Comparison of ENCODE assay signal across 16 cellular contexts in genomic region chr3:197335428-197336132, GRCh38. TPM values are rescaled to one million over a fixed set of nuclear protein-coding genes. Genes with fewer than 3 reads are reported as not detected.
A peak's percentile ranks its signal among the peaks of the same experiment; 100 is the strongest.
DNase-seq lines count a peak whose midpoint lies in the region; ATAC-seq, FAIRE-seq and TF ChIP-seq lines count a peak whose summit lies in the region.
"Had no signal": no experiment of that assay in that cellular context is flagged by ENCODE, and none has a peak within 500 bp of the region (broad histone marks: within the 10 kb centered on the region; RNA-seq: fewer than 3 reads in every experiment).

No MANE protein-coding gene starts in this region.

- H3K4me1 Mint-ChIP-seq in progenitor cell of endocrine pancreas (ENCODE audit: low read depth) = peaks cover 21% of the 10 kb centered on the region
- H3K4me1 Mint-ChIP-seq: activated T-helper 17 cell treated with anti-CD3 and anti-CD28 coated beads, Interleukin-2, amount 50 U/mL, for 72 hours had no signal

- no peaks in the 10 kb centered on the region for H3K9me3 Mint-ChIP-seq in progenitor cell of endocrine pancreas (ENCODE audit: low read depth)
- H3K9me3 Mint-ChIP-seq: activated T-helper 17 cell treated with anti-CD3 and anti-CD28 coated beads, Interleukin-2, amount 50 U/mL, for 72 hours; T-helper 1 cell treated with Interleukin-12 subunit alpha and Interleukin-12 subunit beta and Interleukin-4 antibody, amounts not matched to agents 30 μg/mL and 1 μg/mL, for 36 hours had no signal

- TF ChIP-seq CTCF in progenitor cell of endocrine pancreas (IDR thresholded peaks at IDR 0.05; ENCODE audit: unreplicated experiment) = no peak

- peak; percentile 75 for DNase-seq in M059J (ENCODE audit: low read depth)
- peak; percentile 5 for DNase-seq in SKM-1 (lab: John Stamatoyannopoulos, UW; ENCODE audit: unreplicated experiment)
- DNase-seq in left ventricle myocardium superior = peak; percentile 52
- no peak for DNase-seq in progenitor cell of endocrine pancreas (ENCODE audit: low spot score, unreplicated experiment)
- DNase-seq in GM19239 (ENCODE audit: insufficient read length, low spot score) = no peak
- DNase-seq: AML-193, amniotic stem cell, Caco-2, kidney glomerular epithelial cell, pancreas had no signal

- H3K27me3 Mint-ChIP-seq in progenitor cell of endocrine pancreas = peaks cover 5% of the 10 kb centered on the region

- FAIRE-seq in GM19239 (lab: Jason Lieb, UNC) = no peak
- FAIRE-seq: pancreas had no signal

- no peak overlapping the region for H3K4me3 Mint-ChIP-seq in progenitor cell of endocrine pancreas (ENCODE audit: low read depth)
- H3K4me3 Mint-ChIP-seq: activated T-helper 17 cell treated with anti-CD3 and anti-CD28 coated beads, Interleukin-2, amount 50 U/mL, for 72 hours; T-helper 1 cell treated with Interleukin-12 subunit alpha and Interleukin-12 subunit beta and Interleukin-4 antibody, amounts not matched to agents 30 μg/mL and 1 μg/mL, for 36 hours had no signal

- intact Hi-C loops in left ventricle myocardium superior (cut with micrococcal nuclease) = no loop called here

- ATAC-seq in left ventricle myocardium superior (peak; percentile 68), GM21423 (IDR thresholded peaks at IDR 0.05; ENCODE audit: unreplicated experiment) (no peak), GM18858 (IDR thresholded peaks at IDR 0.05; ENCODE audit: unreplicated experiment) (no peak), GM18870 (IDR thresholded peaks at IDR 0.05; ENCODE audit: unreplicated experiment) (no peak)
- ATAC-seq: activated CD4-positive, CD25-positive, alpha-beta regulatory T cell treated with anti-CD3 and anti-CD28 coated beads, Interleukin-2, amount 50 U/mL, for 24 hours; activated T-helper 17 cell treated with anti-CD3 and anti-CD28 coated beads, Interleukin-2, amount 50 U/mL, for 72 hours; pancreas had no signal

- peak overlapping the region; percentile 14 for H3K27ac Mint-ChIP-seq in progenitor cell of endocrine pancreas
- H3K27ac Mint-ChIP-seq: activated T-helper 17 cell treated with anti-CD3 and anti-CD28 coated beads, Interleukin-2, amount 50 U/mL, for 72 hours; T-helper 1 cell treated with Interleukin-12 subunit alpha and Interleukin-12 subunit beta and Interleukin-4 antibody, amounts not matched to agents 30 μg/mL and 1 μg/mL, for 36 hours had no signal

- H3K36me3 Mint-ChIP-seq in progenitor cell of endocrine pancreas (ENCODE audit: insufficient read depth) = no peaks in the 10 kb centered on the region

RNA-seq across cellular contexts. Expression of gene DLG1, which starts 37.2 kb away (rescaled TPM):
- 99.0 and 103 TPM in 2 replicates for total RNA-seq in M059J (2014; rRNA removed; shearing (Covaris generic))
- total RNA-seq in left ventricle myocardium superior (44.6 TPM), progenitor cell of endocrine pancreas (99.6 and 115 TPM in 2 replicates)

Comparison
In these comparisons a context has a peak if more than half of its experiments do, and no peak if none do; other contexts are left out.
1. DNase-seq: peak in M059J (single experiment), SKM-1 (single experiment) and left ventricle myocardium superior (single experiment); none in progenitor cell of endocrine pancreas (single experiment) and GM19239 (single experiment).